Comparison of ENCODE assay signal across 8 cellular contexts in the genomic region with DNA sequence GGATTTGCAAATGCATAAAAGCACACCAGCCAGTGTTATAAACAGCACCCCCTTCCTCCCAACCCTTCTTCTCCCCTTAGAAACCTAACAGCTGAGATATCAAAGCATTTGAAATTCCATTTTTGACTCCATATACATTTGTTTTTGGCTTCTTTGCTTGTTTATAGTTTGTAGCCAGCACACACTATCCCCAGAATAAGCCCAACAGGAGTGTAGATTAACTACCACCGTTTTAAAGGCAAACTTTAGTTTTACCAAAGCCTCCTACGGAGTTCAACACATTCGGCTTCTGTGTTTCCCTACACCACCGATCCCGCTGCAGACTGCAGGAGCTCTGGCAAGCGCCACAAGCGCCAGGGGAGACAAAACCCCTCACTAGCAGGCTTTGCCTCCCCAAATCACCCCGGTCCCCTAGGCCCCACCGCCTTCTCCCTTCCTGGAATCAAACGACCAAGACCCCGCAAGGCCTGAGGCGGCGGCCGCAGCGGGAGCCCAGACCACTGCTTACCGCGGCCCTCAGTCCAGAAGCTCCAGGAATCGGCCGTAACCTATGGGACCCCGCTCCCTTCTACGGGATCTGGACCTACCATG. TPM values are rescaled to one million over a fixed set of nuclear protein-coding genes. Genes with fewer than 3 reads are reported as not detected.
DNase-seq lines count a peak whose midpoint lies in the region; ATAC-seq and TF ChIP-seq lines count a peak whose summit lies in the region.

No MANE protein-coding gene starts in this region.

- no peaks in the 10 kb centered on the region for H3K9me3 Mint-ChIP-seq in osteocyte (ENCODE audit: unreplicated experiment)

- no peak for TF ChIP-seq CTCF in WERI-Rb-1 (IDR thresholded peaks at IDR 0.05; ENCODE audit: low read depth, low read length)
- TF ChIP-seq CTCF in osteocyte (IDR thresholded peaks at IDR 0.05) = no peak

- 0 to 1% methylated on average over 21 of the region's 21 CpGs for WGBS in esophagus, 2 donors

- H3K4me3 Mint-ChIP-seq in osteocyte (ENCODE audit: unreplicated experiment) = peak overlapping the region; percentile 91

- no peaks in the 10 kb centered on the region for H3K27me3 Mint-ChIP-seq in osteocyte (ENCODE audit: unreplicated experiment)

- peak overlapping the region; percentile 97 for H3K27ac ChIP-seq in WERI-Rb-1
- H3K27ac ChIP-seq in esophagus (ENCODE audit: low read depth in 2 of 2, low read length in 1 of 2) = peak overlapping the region; percentile 78 to 99

- H3K27ac Mint-ChIP-seq in osteocyte (ENCODE audit: unreplicated experiment) = peak overlapping the region; percentile 99

- H3K36me3 Mint-ChIP-seq in osteocyte (ENCODE audit: unreplicated experiment) = no peaks in the 10 kb centered on the region

- DNase-seq in activated T-cell treated with anti-CD3 and anti-CD28 coated beads for 48 hours (ENCODE audit: low read depth) (peak; percentile 18), WERI-Rb-1 (no peak), osteocyte (ENCODE audit: extremely low spot score, unreplicated experiment) (no peak), posterior vena cava (ENCODE audit: low spot score) (no peak), LoVo (ENCODE audit: low spot score) (no peak)
- no peak for DNase-seq in activated T-cell treated with anti-CD3 and anti-CD28 coated beads, Interleukin-2, amount 50 U/mL, for 48 hours

- ATAC-seq in HG03103 (IDR thresholded peaks at IDR 0.05; ENCODE audit: low read depth, unreplicated experiment) = peak; percentile 18

- H3K4me1 ChIP-seq in esophagus (ENCODE audit: control insufficient read depth in 2 of 2, insufficient read depth in 2 of 2, low read length in 1 of 2) = no peaks in the 10 kb centered on the region

- peaks cover 57% of the 10 kb centered on the region for H3K4me1 Mint-ChIP-seq in osteocyte (ENCODE audit: unreplicated experiment)

- intact Hi-C loops in posterior vena cava (cut with DNase I) = no loop called here

- no peaks in the 10 kb centered on the region for H3K27me3 ChIP-seq in WERI-Rb-1 (ENCODE audit: insufficient read depth, low read depth, severe bottlenecking)
- no peaks in the 10 kb centered on the region for H3K27me3 ChIP-seq in esophagus (ENCODE audit: control insufficient read depth in 1 of 2, insufficient read depth in 2 of 2, low read length in 2 of 2)

- H3K4me3 ChIP-seq in WERI-Rb-1 (ENCODE audit: low read depth, low read length) (peak overlapping the region; percentile 74), esophagus (ENCODE audit: low read depth in 1 of 2, low read length in 2 of 2) (peak overlapping the region; percentile 81 to 90)

- H3K9me3 ChIP-seq in WERI-Rb-1 (ENCODE audit: severe bottlenecking) = no peaks in the 10 kb centered on the region
- H3K9me3 ChIP-seq in esophagus (ENCODE audit: control insufficient read depth in 2 of 2, insufficient read depth in 1 of 2, low read depth in 1 of 2, low read length in 1 of 2) = no peaks in the 10 kb centered on the region

- peaks cover 23% of the 10 kb centered on the region for H3K36me3 ChIP-seq in WERI-Rb-1
- no peaks in the 10 kb centered on the region for H3K36me3 ChIP-seq in esophagus (ENCODE audit: control insufficient read depth in 2 of 2, insufficient read depth in 2 of 2, low read length in 1 of 2)

RNA-seq across cellular contexts. Expression of a gene that starts 0.4 kb away (rescaled TPM):
- 10 to 100 TPM; 23.2 to 50.6 TPM for polyA plus RNA-seq in esophagus
- total RNA-seq in osteocyte (171 and 178 TPM in 2 replicates), posterior vena cava (100 to 1,000 TPM; 112 to 119 TPM)

RNA-seq across cellular contexts. Expression of a gene that starts 45.2 kb away (rescaled TPM):
- 10 to 100 TPM; 39.0 to 57.5 TPM for polyA plus RNA-seq in esophagus
- total RNA-seq in osteocyte (30.4 and 35.8 TPM in 2 replicates), posterior vena cava (10 to 100 TPM; 30.3 to 34.6 TPM)
